ENCODE assay signal across 8 cellular contexts in genomic region chr1:222815367-222815765, GRCh38. TPM values are rescaled to one million over a fixed set of nuclear protein-coding genes. Genes with fewer than 3 reads are reported as not detected.
DNase-seq lines count a peak whose midpoint lies in the region; ATAC-seq, FAIRE-seq and TF ChIP-seq lines count a peak whose summit lies in the region.

No MANE protein-coding gene starts in this region.

- H3K4me3 Mint-ChIP-seq in nephron: peak overlapping the region; percentile 95 to 97 (median 95)

- no peak for TF ChIP-seq POLR2A in endothelial cell of umbilical vein (IDR thresholded peaks at IDR 0.05; ENCODE audit: low read depth, low read length)

- peaks cover 4% of the 10 kb centered on the region for H3K27me3 Mint-ChIP-seq in nephron (ENCODE audit: low read depth)

- peak overlapping the region; percentile 95 for H2AFZ ChIP-seq in endothelial cell of umbilical vein (ENCODE audit: low read depth, low read length)

- H3K79me2 ChIP-seq in endothelial cell of umbilical vein (ENCODE audit: control insufficient read depth, insufficient read depth, low read length): peaks cover 16% of the 10 kb centered on the region

- no peak for FAIRE-seq in endothelial cell of umbilical vein (lab: Jason Lieb, UNC)

- ATAC-seq in HG03095 (IDR thresholded peaks at IDR 0.05; ENCODE audit: unreplicated experiment): no peak

- DNase-seq in AG10803 (ENCODE audit: low read depth) (no peak), HFF-Myc (ENCODE audit: extremely low read depth, low read depth) (no peak), endothelial cell of umbilical vein (ENCODE audit: low read depth, low spot score) (no peak), substantia nigra (lab: John Stamatoyannopoulos, UW) (peak in 4 of 49 donors; percentile 38 to 61 (median 46)), KBM-7 (no peak)
- DNase-seq in activated CD4-positive, alpha-beta T cell treated with anti-CD3 and anti-CD28 coated beads for 4 hours: peak; percentile 70 to 73

- H3K9me1 ChIP-seq in endothelial cell of umbilical vein (replicated peaks; ENCODE audit: control insufficient read depth, extremely low read depth, insufficient read depth, low read length): no peaks in the 10 kb centered on the region

- H3K36me3 Mint-ChIP-seq in nephron (ENCODE audit: low read depth): no peaks in the 10 kb centered on the region

- dilution Hi-C loops in endothelial cell of umbilical vein (cut with MboI; ENCODE audit: extremely low pct_ligation_motif_present, low sequenced_read_pairs): no loop called here

- BruUV-seq in endothelial cell of umbilical vein (replicated peaks; lab: Mats Ljungman, UMichigan): TSS peak; percentile 40

- H3K4me2 ChIP-seq in endothelial cell of umbilical vein (ENCODE audit: insufficient read depth, low read length): peak overlapping the region; percentile 88

- H3K9ac ChIP-seq in endothelial cell of umbilical vein (replicated peaks; ENCODE audit: extremely low read depth, insufficient read depth, low read length): peak overlapping the region; percentile 71

- H3K9me3 ChIP-seq in endothelial cell of umbilical vein (replicated peaks; ENCODE audit: control insufficient read depth, insufficient read depth, low read length): no peaks in the 10 kb centered on the region

- no peaks in the 10 kb centered on the region for H4K20me1 ChIP-seq in endothelial cell of umbilical vein (replicated peaks; ENCODE audit: control insufficient read depth, extremely low read depth, insufficient read depth, low read length)

- CTCF ChIA-PET in endothelial cell of umbilical vein (lab: Charles Lee): interaction anchor here (1.2 kb wide), 1 partner anchor 266 kb away, joined by 3 read pairs; no protein-coding TSS in a partner anchor

- intact Hi-C loops in endothelial cell of umbilical vein (cut with micrococcal nuclease): loop anchor here (1.0 to 10.0 kb wide), 3 partner anchors 73 to 889 kb away; no protein-coding TSS in a partner anchor

- peaks cover 25% of the 10 kb centered on the region for H3K4me1 ChIP-seq in endothelial cell of umbilical vein (ENCODE audit: control insufficient read depth, extremely low read depth, insufficient read depth, low read length)

- H3K27ac ChIP-seq in endothelial cell of umbilical vein (ENCODE audit: insufficient read depth, low read depth, low read length) (peak overlapping the region; percentile 70), substantia nigra (ENCODE audit: low read depth, low read length, poor library complexity, severe bottlenecking) (peak overlapping the region; percentile 75)

- in situ Hi-C loops in KBM-7 (cut with MboI; ENCODE audit: low pct_unique_long_range_greater_than_20kb, low sequenced_read_pairs): no loop called here

- H3K36me3 ChIP-seq in endothelial cell of umbilical vein (ENCODE audit: control insufficient read depth in 2 of 2, extremely low read depth in 1 of 2, insufficient read depth in 2 of 2, low read length in 2 of 2): no peaks in the 10 kb centered on the region

- H3K4me3 ChIP-seq in AG10803 (ENCODE audit: low read length) (peak overlapping the region; percentile 85), HFF-Myc (replicated peaks; ENCODE audit: low read depth, low read length) (peak overlapping the region; percentile 56), endothelial cell of umbilical vein (replicated peaks in 1 of 3; ENCODE audit: insufficient read depth in 1 of 3, low read depth in 1 of 3, low read length in 3 of 3) (peak overlapping the region; percentile 41 to 84 (median 70))

- peak overlapping the region; percentile 77 to 95 (median 95) for H3K27ac Mint-ChIP-seq in nephron

- H3K4me1 Mint-ChIP-seq in nephron: peaks cover 37% of the 10 kb centered on the region

- POLR2A ChIA-PET in endothelial cell of umbilical vein (lab: Charles Lee): no interaction called here

- H3K9me3 Mint-ChIP-seq in nephron: no peaks in the 10 kb centered on the region

- TF ChIP-seq CTCF in AG10803 (conservative IDR thresholded peaks at IDR 0.05; ENCODE audit: low read length) (no peak), HFF-Myc (IDR thresholded peaks at IDR 0.05; ENCODE audit: low read depth, low read length, missing control alignments) (no peak), endothelial cell of umbilical vein (IDR thresholded peaks at IDR 0.05; ENCODE audit: extremely low read depth in 1 of 2, insufficient read depth in 1 of 2, low read depth in 1 of 2, low read length in 2 of 2) (no peak), nephron (IDR thresholded peaks at IDR 0.05; ENCODE audit: unreplicated experiment in 3 of 3) (no peak)

- no peaks in the 10 kb centered on the region for H3K27me3 ChIP-seq in endothelial cell of umbilical vein (ENCODE audit: control insufficient read depth in 2 of 2, insufficient read depth in 2 of 2, low read length in 2 of 2)

TF ChIP-seq in endothelial cell of umbilical vein, 7 proteins besides CTCF, POLR2A, EP300 and RAD21:
- no peak for TF ChIP-seq GATA2 (IDR thresholded peaks at IDR 0.05; ENCODE audit: insufficient read depth, insufficient read length, low read depth, low read length)
- TF ChIP-seq FOS (IDR thresholded peaks at IDR 0.05; ENCODE audit: borderline replicate concordance, insufficient read depth, low read length): no peak
- no peak for TF ChIP-seq JUN (IDR thresholded peaks at IDR 0.05; ENCODE audit: borderline replicate concordance, insufficient read depth, insufficient read length, low read depth)
- TF ChIP-seq MYC (IDR thresholded peaks at IDR 0.05; ENCODE audit: low read depth, low read length): no peak
- TF ChIP-seq EZH2 (IDR thresholded peaks at IDR 0.05; ENCODE audit: borderline replicate concordance, low read depth, low read length, severe bottlenecking): no peak
- no peak for TF ChIP-seq POLR2AphosphoS5 (IDR thresholded peaks at IDR 0.05; ENCODE audit: insufficient read depth, low read depth, low read length)
- TF ChIP-seq MAX (IDR thresholded peaks at IDR 0.05; ENCODE audit: insufficient read depth, insufficient read length): no peak

RNA-seq across cellular contexts. Expression of gene DISP1, which starts 0.5 kb away (rescaled TPM):
- total RNA-seq in endothelial cell of umbilical vein: 2.4 and 3.9 TPM in 2 replicates
- 3.9 and 4.6 TPM in 2 replicates for polyA plus RNA-seq in endothelial cell of umbilical vein
- 2.2 and 2.4 TPM in 2 replicates for polyA plus RNA-seq in endothelial cell of umbilical vein (2011; cell fraction: cytosol; rRNA removed)
- 5.8 and 7.1 TPM in 2 replicates for polyA plus RNA-seq in endothelial cell of umbilical vein (2011; cell fraction: nucleus; rRNA removed)
- 1.5 and 1.7 TPM in 2 replicates for polyA plus RNA-seq in endothelial cell of umbilical vein (2012)
- 20.4 and 32.2 TPM in 2 replicates for polyA minus RNA-seq in endothelial cell of umbilical vein
- polyA minus RNA-seq in endothelial cell of umbilical vein (2011; cell fraction: cytosol; rRNA and poly(A)+ RNA removed): 4.4 TPM
- 9.5 and 14.8 TPM in 2 replicates for polyA minus RNA-seq in endothelial cell of umbilical vein (2011; cell fraction: nucleus; rRNA and poly(A)+ RNA removed)

Comparison
In these comparisons a context has a peak if more than half of its experiments do, and no peak if none do; other contexts are left out.
1. DNase-seq: peak in activated CD4-positive, alpha-beta T cell treated with anti-CD3 and anti-CD28 coated beads for 4 hours (2 of 2); none in AG10803 (single experiment), HFF-Myc (single experiment), endothelial cell of umbilical vein (single experiment) and KBM-7 (single experiment).
2. Peak in every context shown above with its lines, with median percentiles within 50 percentile points of each other: H3K4me3 ChIP-seq.